1 cellular context compared by ENCODE assay signal in the genomic region with DNA sequence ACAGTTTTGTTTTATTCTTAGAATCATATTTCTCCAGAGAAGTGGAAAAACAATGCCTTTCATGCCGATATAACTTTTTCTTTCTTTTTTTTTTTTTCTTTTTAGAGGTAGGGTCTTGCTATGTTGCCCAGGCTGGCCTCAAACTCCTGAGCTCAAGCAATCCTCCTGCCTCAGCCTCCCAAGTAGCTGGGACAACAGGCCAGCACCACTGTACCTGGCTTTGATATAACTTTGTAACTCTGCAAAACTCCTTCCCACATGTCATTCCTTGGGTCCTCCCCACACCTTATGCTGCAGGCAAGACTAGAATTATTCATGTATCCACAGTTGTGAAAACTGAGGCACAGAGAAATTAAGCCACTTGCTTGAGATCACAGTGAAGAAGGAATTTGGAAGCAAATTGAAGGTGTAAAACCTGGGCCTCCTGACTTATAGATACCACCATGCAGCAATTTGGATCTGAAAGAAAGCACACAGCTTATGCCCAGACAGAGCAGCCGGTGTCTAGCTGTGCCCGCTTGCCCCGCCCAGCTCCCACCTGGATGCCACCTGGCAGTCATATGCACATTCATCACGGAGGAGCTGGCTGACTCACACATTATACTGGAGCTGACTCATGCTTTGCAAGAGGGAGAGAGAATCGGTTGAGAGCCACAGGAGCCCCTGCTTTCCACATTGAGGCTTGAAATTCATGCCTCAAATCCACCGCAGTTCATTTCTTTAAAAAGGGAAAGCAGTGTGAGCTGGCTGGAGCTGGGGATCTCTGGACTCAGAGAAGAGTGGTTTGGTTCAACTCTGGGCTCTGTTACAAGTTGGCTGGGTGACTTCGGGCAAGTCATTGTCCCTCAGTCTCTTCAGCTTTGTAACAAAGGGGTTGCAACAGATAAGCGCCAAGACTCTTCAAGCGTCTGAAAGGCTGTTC.
TF ChIP-seq lines count a peak whose summit lies in the region.

No MANE protein-coding gene starts in this region.

TF ChIP-seq in HCT116, 20 proteins besides CTCF, POLR2A, EP300 and RAD21:
- TF ChIP-seq JUND (IDR thresholded peaks at IDR 0.05) (peak; percentile 99), SIN3A (IDR thresholded peaks at IDR 0.05; ENCODE audit: low read depth) (peak; percentile 97), ZNF274 (IDR thresholded peaks at IDR 0.05; ENCODE audit: low read depth, low read length) (no peak), EZH2 (IDR thresholded peaks at IDR 0.05) (no peak), POLR2AphosphoS5 (IDR thresholded peaks at IDR 0.05; ENCODE audit: low read depth, low read length) (peak; percentile 74), ELF1 (IDR thresholded peaks at IDR 0.05; ENCODE audit: borderline replicate concordance, low read depth) (no peak), EGR1 (IDR thresholded peaks at IDR 0.05; ENCODE audit: low read depth) (no peak), SRF (IDR thresholded peaks at IDR 0.05; ENCODE audit: low read depth) (no peak), CEBPB (IDR thresholded peaks at IDR 0.05; ENCODE audit: low read depth) (peak; percentile 57; the same call in 1 of the 2 replicates), FOSL1 (IDR thresholded peaks at IDR 0.05; ENCODE audit: low read depth) (peak; percentile 98), SP1 (IDR thresholded peaks at IDR 0.05; ENCODE audit: low read depth) (peak; percentile 93), ZFX (IDR thresholded peaks at IDR 0.05) (no peak), EZH2phosphoT487 (IDR thresholded peaks at IDR 0.05; ENCODE audit: borderline replicate concordance) (no peak), YY1 (IDR thresholded peaks at IDR 0.05; ENCODE audit: extremely low read depth, insufficient replicate concordance, low read depth, low read length) (no peak), TCF7L2 (IDR thresholded peaks at IDR 0.05; ENCODE audit: borderline replicate concordance, extremely low read depth, insufficient read depth, insufficient read length) (no peak), CBX3 (IDR thresholded peaks at IDR 0.05; ENCODE audit: low read depth) (peak; percentile 81; the same call in 1 of the 2 replicates)
- TF ChIP-seq, protein P1, sequence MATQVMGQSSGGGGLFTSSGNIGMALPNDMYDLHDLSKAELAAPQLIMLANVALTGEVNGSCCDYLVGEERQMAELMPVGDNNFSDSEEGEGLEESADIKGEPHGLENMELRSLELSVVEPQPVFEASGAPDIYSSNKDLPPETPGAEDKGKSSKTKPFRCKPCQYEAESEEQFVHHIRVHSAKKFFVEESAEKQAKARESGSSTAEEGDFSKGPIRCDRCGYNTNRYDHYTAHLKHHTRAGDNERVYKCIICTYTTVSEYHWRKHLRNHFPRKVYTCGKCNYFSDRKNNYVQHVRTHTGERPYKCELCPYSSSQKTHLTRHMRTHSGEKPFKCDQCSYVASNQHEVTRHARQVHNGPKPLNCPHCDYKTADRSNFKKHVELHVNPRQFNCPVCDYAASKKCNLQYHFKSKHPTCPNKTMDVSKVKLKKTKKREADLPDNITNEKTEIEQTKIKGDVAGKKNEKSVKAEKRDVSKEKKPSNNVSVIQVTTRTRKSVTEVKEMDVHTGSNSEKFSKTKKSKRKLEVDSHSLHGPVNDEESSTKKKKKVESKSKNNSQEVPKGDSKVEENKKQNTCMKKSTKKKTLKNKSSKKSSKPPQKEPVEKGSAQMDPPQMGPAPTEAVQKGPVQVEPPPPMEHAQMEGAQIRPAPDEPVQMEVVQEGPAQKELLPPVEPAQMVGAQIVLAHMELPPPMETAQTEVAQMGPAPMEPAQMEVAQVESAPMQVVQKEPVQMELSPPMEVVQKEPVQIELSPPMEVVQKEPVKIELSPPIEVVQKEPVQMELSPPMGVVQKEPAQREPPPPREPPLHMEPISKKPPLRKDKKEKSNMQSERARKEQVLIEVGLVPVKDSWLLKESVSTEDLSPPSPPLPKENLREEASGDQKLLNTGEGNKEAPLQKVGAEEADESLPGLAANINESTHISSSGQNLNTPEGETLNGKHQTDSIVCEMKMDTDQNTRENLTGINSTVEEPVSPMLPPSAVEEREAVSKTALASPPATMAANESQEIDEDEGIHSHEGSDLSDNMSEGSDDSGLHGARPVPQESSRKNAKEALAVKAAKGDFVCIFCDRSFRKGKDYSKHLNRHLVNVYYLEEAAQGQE (IDR thresholded peaks at IDR 0.05; ENCODE audit: low read depth), result no peak
- TF ChIP-seq, protein P2, sequence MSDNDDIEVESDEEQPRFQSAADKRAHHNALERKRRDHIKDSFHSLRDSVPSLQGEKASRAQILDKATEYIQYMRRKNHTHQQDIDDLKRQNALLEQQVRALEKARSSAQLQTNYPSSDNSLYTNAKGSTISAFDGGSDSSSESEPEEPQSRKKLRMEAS (IDR thresholded peaks at IDR 0.05), result peak; percentile 95
- TF ChIP-seq, protein P3, sequence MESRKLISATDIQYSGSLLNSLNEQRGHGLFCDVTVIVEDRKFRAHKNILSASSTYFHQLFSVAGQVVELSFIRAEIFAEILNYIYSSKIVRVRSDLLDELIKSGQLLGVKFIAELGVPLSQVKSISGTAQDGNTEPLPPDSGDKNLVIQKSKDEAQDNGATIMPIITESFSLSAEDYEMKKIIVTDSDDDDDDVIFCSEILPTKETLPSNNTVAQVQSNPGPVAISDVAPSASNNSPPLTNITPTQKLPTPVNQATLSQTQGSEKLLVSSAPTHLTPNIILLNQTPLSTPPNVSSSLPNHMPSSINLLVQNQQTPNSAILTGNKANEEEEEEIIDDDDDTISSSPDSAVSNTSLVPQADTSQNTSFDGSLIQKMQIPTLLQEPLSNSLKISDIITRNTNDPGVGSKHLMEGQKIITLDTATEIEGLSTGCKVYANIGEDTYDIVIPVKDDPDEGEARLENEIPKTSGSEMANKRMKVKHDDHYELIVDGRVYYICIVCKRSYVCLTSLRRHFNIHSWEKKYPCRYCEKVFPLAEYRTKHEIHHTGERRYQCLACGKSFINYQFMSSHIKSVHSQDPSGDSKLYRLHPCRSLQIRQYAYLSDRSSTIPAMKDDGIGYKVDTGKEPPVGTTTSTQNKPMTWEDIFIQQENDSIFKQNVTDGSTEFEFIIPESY (IDR thresholded peaks at IDR 0.05; ENCODE audit: extremely low read depth, insufficient replicate concordance, low read length), result peak; percentile 55
- TF ChIP-seq, protein P4, sequence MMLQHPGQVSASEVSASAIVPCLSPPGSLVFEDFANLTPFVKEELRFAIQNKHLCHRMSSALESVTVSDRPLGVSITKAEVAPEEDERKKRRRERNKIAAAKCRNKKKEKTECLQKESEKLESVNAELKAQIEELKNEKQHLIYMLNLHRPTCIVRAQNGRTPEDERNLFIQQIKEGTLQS (IDR thresholded peaks at IDR 0.05), result no peak
